9 cellular contexts compared by ENCODE assay signal in the genomic region with DNA sequence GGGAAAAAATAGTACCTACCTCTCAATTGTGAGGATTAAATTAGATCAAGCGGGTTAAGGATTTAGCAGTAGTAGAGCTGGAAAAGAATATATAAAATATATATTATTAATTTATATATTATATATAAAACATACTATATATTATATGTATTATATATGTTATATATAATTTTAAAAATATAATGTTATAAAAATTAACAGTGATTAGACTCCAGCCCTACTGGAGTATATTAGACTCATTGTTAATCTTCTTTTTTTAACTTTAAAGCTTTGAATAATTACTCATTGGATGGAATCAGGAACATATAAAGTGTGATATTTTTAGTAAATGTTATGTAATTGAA. TPM values are rescaled to one million over a fixed set of nuclear protein-coding genes. Genes with fewer than 3 reads are reported as not detected.
DNase-seq lines count a peak whose midpoint lies in the region; ATAC-seq and TF ChIP-seq lines count a peak whose summit lies in the region.
"Had no signal": no experiment of that assay in that cellular context is flagged by ENCODE, and none has a peak within 500 bp of the region (broad histone marks: within the 10 kb centered on the region; RNA-seq: fewer than 3 reads in every experiment).

No MANE protein-coding gene starts in this region.

- H3K36me3 ChIP-seq in suprapubic skin = peaks cover 45% of the 10 kb centered on the region

- H3K36me3 Mint-ChIP-seq in activated CD4-positive, alpha-beta T cell treated with anti-CD3 and anti-CD28 coated beads, Interleukin-2, amount 10 ng/mL, durations not matched to agents 7 days and 5 days (ENCODE audit: low read depth) = peaks cover 23% of the 10 kb centered on the region
- H3K36me3 Mint-ChIP-seq in activated naive CD8-positive, alpha-beta T cell treated with anti-CD3 and anti-CD28 coated beads for 36 hours = peaks cover 23% of the 10 kb centered on the region

- no peak for TF ChIP-seq CTCF in suprapubic skin (IDR thresholded peaks at IDR 0.05)

- POLR2A ChIA-PET in activated CD4-positive, alpha-beta T cell treated with anti-CD3 and anti-CD28 coated beads, Interleukin-2, amount 10 ng/mL, durations not matched to agents 7 days and 5 days (lab: Charles Lee) = no interaction called here

- peak overlapping the region; percentile 98 for H3K27ac ChIP-seq in layer of hippocampus (ENCODE audit: low read depth, low read length)
- H3K27ac ChIP-seq in suprapubic skin = peak overlapping the region; percentile 98

- peak overlapping the region; percentile 99 for H3K4me3 Mint-ChIP-seq in activated CD4-positive, alpha-beta T cell treated with anti-CD3 and anti-CD28 coated beads, Interleukin-2, amount 10 ng/mL, durations not matched to agents 7 days and 5 days
- H3K4me3 Mint-ChIP-seq in activated naive CD8-positive, alpha-beta T cell treated with anti-CD3 and anti-CD28 coated beads for 36 hours = peak overlapping the region; percentile 98

- no peaks in the 10 kb centered on the region for H3K27me3 Mint-ChIP-seq in activated CD4-positive, alpha-beta T cell treated with anti-CD3 and anti-CD28 coated beads, Interleukin-2, amount 10 ng/mL, durations not matched to agents 7 days and 5 days
- peaks cover 5% of the 10 kb centered on the region for H3K27me3 Mint-ChIP-seq in activated naive CD8-positive, alpha-beta T cell treated with anti-CD3 and anti-CD28 coated beads for 36 hours

- TF ChIP-seq POLR2A in suprapubic skin (IDR thresholded peaks at IDR 0.05) = no peak

- no peaks in the 10 kb centered on the region for H3K9me3 ChIP-seq in suprapubic skin

- WGBS in suprapubic skin = 49% methylated on average over 1 of the region's 1 CpG

- no peak for TF ChIP-seq EP300 in suprapubic skin (IDR thresholded peaks at IDR 0.05)

- peak overlapping the region; percentile 100 for H3K27ac Mint-ChIP-seq in activated CD4-positive, alpha-beta T cell treated with anti-CD3 and anti-CD28 coated beads, Interleukin-2, amount 10 ng/mL, durations not matched to agents 7 days and 5 days
- peak overlapping the region; percentile 98 for H3K27ac Mint-ChIP-seq in activated naive CD8-positive, alpha-beta T cell treated with anti-CD3 and anti-CD28 coated beads for 36 hours

- H3K27me3 ChIP-seq in layer of hippocampus (ENCODE audit: control insufficient read depth, insufficient read depth, low read length) = no peaks in the 10 kb centered on the region
- H3K27me3 ChIP-seq in suprapubic skin = no peaks in the 10 kb centered on the region

- CTCF ChIA-PET in activated CD4-positive, alpha-beta T cell treated with anti-CD3 and anti-CD28 coated beads, Interleukin-2, amount 10 ng/mL, durations not matched to agents 7 days and 5 days (lab: Charles Lee) = interaction anchor here (0.9 to 3.9 kb wide), 19 partner anchors 9 to 1029 kb away, joined by 3 to 15 read pairs (median 3); a partner anchor contains a TSS

- H3K4me3 ChIP-seq in suprapubic skin = peak overlapping the region; percentile 63

- H3K4me1 Mint-ChIP-seq in activated CD4-positive, alpha-beta T cell treated with anti-CD3 and anti-CD28 coated beads, Interleukin-2, amount 10 ng/mL, durations not matched to agents 7 days and 5 days = peaks cover 38% of the 10 kb centered on the region
- peaks cover 32% of the 10 kb centered on the region for H3K4me1 Mint-ChIP-seq in activated naive CD8-positive, alpha-beta T cell treated with anti-CD3 and anti-CD28 coated beads for 36 hours

- DNase-seq in activated CD4-positive, alpha-beta T cell treated with anti-CD3 and anti-CD28 coated beads, Interleukin-2, amount 10 ng/mL, durations not matched to agents 7 days and 5 days = no peak
- no peak for DNase-seq in activated CD4-positive, alpha-beta T cell treated with anti-CD3 and anti-CD28 coated beads, Interleukin-2, amount 50 U/mL, for 1 hour
- no peak for DNase-seq in activated naive CD8-positive, alpha-beta T cell treated with anti-CD3 and anti-CD28 coated beads for 36 hours
- no peak for DNase-seq in suprapubic skin (ENCODE audit: low spot score in 2 of 2)
- no peak for DNase-seq in midbrain (lab: John Stamatoyannopoulos, UW)
- no peak for DNase-seq in ureter (ENCODE audit: low spot score)

- peaks cover 36% of the 10 kb centered on the region for H3K4me1 ChIP-seq in suprapubic skin

- ATAC-seq in HG02759 (IDR thresholded peaks at IDR 0.05; ENCODE audit: unreplicated experiment) = no peak

- H3K9me3 Mint-ChIP-seq in activated CD4-positive, alpha-beta T cell treated with anti-CD3 and anti-CD28 coated beads, Interleukin-2, amount 10 ng/mL, durations not matched to agents 7 days and 5 days = no peaks in the 10 kb centered on the region
- H3K9me3 Mint-ChIP-seq in activated naive CD8-positive, alpha-beta T cell treated with anti-CD3 and anti-CD28 coated beads for 36 hours = no peaks in the 10 kb centered on the region

RNA-seq across cellular contexts. Expression of a gene that starts 0.4 kb away (rescaled TPM):
- total RNA-seq in activated CD4-positive, alpha-beta T cell treated with anti-CD3 and anti-CD28 coated beads, Interleukin-2, amount 10 ng/mL, durations not matched to agents 7 days and 5 days = 10 to 100 TPM; 78.4 to 81.3 TPM
- 10 to 100 TPM; 76.9 to 81.5 TPM for total RNA-seq in activated naive CD8-positive, alpha-beta T cell treated with anti-CD3 and anti-CD28 coated beads for 36 hours
- 10 to 100 TPM; 41.5 to 92.6 (median 63.7) TPM for total RNA-seq in suprapubic skin
- total RNA-seq in ureter = 51.7 TPM

RNA-seq across cellular contexts. Expression of a gene that starts 0.6 kb away (rescaled TPM):
- 10 to 100 TPM; 45.8 to 46.2 TPM for total RNA-seq in activated CD4-positive, alpha-beta T cell treated with anti-CD3 and anti-CD28 coated beads, Interleukin-2, amount 10 ng/mL, durations not matched to agents 7 days and 5 days
- total RNA-seq in activated naive CD8-positive, alpha-beta T cell treated with anti-CD3 and anti-CD28 coated beads for 36 hours = 10 to 100 TPM; 21.4 to 21.9 TPM
- total RNA-seq in suprapubic skin (10 to 100 TPM; 19.8 to 55.0 (median 25.8) TPM), ureter (15.6 TPM)

RNA-seq across cellular contexts. Expression of a gene that starts 9.9 kb away (rescaled TPM):
- not detected for total RNA-seq in activated CD4-positive, alpha-beta T cell treated with anti-CD3 and anti-CD28 coated beads, Interleukin-2, amount 10 ng/mL, durations not matched to agents 7 days and 5 days
- not detected for total RNA-seq in activated naive CD8-positive, alpha-beta T cell treated with anti-CD3 and anti-CD28 coated beads for 36 hours
- total RNA-seq in suprapubic skin (not detected), ureter (not detected)
- total RNA-seq: fibroblast of villous mesenchyme had no signal

RNA-seq across cellular contexts. Expression of a gene that starts 24.1 kb away (rescaled TPM):
- 10 to 100 TPM; 14.8 to 18.3 TPM for total RNA-seq in activated CD4-positive, alpha-beta T cell treated with anti-CD3 and anti-CD28 coated beads, Interleukin-2, amount 10 ng/mL, durations not matched to agents 7 days and 5 days
- total RNA-seq in activated naive CD8-positive, alpha-beta T cell treated with anti-CD3 and anti-CD28 coated beads for 36 hours = 10 to 100 TPM; 32.1 to 33.8 TPM
- total RNA-seq in suprapubic skin (1 to 10 TPM in 3 of 4 donors, under 1 TPM in 1; 0.57 to 5.4 (median 2.0) TPM), ureter (1.9 TPM)
- total RNA-seq: fibroblast of villous mesenchyme had no signal

RNA-seq across cellular contexts. Expression of a gene that starts 53.9 kb away (rescaled TPM):
- 1 to 10 TPM; 2.7 to 3.5 TPM for total RNA-seq in activated CD4-positive, alpha-beta T cell treated with anti-CD3 and anti-CD28 coated beads, Interleukin-2, amount 10 ng/mL, durations not matched to agents 7 days and 5 days
- total RNA-seq in activated naive CD8-positive, alpha-beta T cell treated with anti-CD3 and anti-CD28 coated beads for 36 hours = under 1 TPM; 0.24 to 0.39 TPM
- total RNA-seq in suprapubic skin = 10 to 100 TPM; 11.4 to 28.1 (median 20.1) TPM
- 59.7 TPM for total RNA-seq in ureter
- total RNA-seq: fibroblast of villous mesenchyme had no signal
